In genomic region chr9:105881654-105882349, GRCh38 we compare ENCODE assay signal across 8 cellular contexts.
DNase-seq lines count a peak whose midpoint lies in the region; ATAC-seq lines count a peak whose summit lies in the region.

No MANE protein-coding gene starts in this region.

- DNase-seq in GM04504 (ENCODE audit: low read depth) (peak; percentile 15), H7 (peak; percentile 64), NCI-H1048 (lab: John Stamatoyannopoulos, UW) (peak; percentile 53), T follicular helper cell (ENCODE audit: low read depth) (peak; percentile 28), amniotic stem cell (lab: John Stamatoyannopoulos, UW) (peak; percentile 40), hypothalamus (lab: John Stamatoyannopoulos, UW) (peak in 36 of 51 donors; percentile 14 to 82 (median 50))
- DNase-seq in stimulated activated CD4-positive, alpha-beta T cell treated with anti-CD3 and anti-CD28 coated beads, Interleukin-12 subunit alpha, Interleukin-12 subunit beta, amount 100 ng/mL, for 4 hours = peak; percentile 60

- no peaks in the 10 kb centered on the region for H3K36me3 ChIP-seq in H7 (replicated peaks; ENCODE audit: control insufficient read depth, insufficient read depth, low read length)

- no peak overlapping the region for H3K4me3 ChIP-seq in H7 (ENCODE audit: insufficient read depth, low read depth, low read length)

- H3K27me3 ChIP-seq in H7 (ENCODE audit: control insufficient read depth, insufficient read depth, low read length) = no peaks in the 10 kb centered on the region

- ATAC-seq in HG02840 (IDR thresholded peaks at IDR 0.05; ENCODE audit: low FRiP score, unreplicated experiment) = no peak
